In the genomic region with DNA sequence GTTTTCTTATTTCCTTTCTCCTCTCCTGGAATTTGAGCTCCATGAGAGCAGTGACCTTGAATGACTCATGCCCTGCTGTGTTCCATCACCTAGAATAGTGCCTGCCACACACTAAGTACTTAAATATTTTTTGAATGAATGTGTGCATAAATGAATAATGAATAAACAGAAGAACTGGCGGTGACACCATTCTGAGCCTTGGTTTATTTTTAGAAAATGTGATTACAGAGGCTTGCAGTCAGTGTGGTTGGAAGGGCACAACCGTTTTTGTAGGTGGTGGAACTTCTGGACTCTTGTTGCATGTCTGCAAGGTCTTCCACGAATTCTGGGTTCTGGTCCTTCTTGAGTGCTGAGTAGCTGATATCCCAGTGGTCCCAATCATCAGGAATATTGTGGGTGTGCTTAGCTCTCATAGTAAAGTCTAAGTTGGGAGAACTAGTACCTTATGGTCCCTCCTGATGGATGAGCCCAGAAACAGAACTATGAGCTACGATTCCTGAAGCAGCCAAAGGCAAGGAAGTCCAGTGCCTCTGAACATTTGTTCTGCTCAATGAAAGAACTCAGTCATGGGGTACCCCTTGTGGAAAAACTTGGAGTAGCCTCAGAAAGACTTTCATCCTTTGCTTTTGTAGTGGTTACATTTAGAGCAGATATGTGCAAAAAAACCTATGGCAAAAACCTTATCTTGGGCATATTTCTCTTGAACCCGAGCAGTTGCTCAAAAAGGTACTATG, we compare ENCODE assay signal across 9 cellular contexts. TPM values are rescaled to one million over a fixed set of nuclear protein-coding genes. Genes with fewer than 3 reads are reported as not detected.
DNase-seq lines count a peak whose midpoint lies in the region; ATAC-seq and TF ChIP-seq lines count a peak whose summit lies in the region.
"Had no signal": no experiment of that assay in that cellular context is flagged by ENCODE, and none has a peak within 500 bp of the region (broad histone marks: within the 10 kb centered on the region; RNA-seq: fewer than 3 reads in every experiment).

No MANE protein-coding gene starts in this region.

- no peaks in the 10 kb centered on the region for H3K9me3 Mint-ChIP-seq in MCF 10A (ENCODE audit: unreplicated experiment)

- no peak overlapping the region for H3K4me3 Mint-ChIP-seq in MCF 10A (ENCODE audit: unreplicated experiment)

- H3K27me3 ChIP-seq in breast epithelium (no peaks in the 10 kb centered on the region), aorta (ENCODE audit: control insufficient read depth in 1 of 2, insufficient read depth in 2 of 2, low read length in 1 of 2) (no peaks in the 10 kb centered on the region)

- H3K36me3 Mint-ChIP-seq in MCF 10A (ENCODE audit: insufficient read depth, unreplicated experiment), result no peaks in the 10 kb centered on the region

- H3K27me3 Mint-ChIP-seq in MCF 10A (ENCODE audit: insufficient read depth, unreplicated experiment), result no peaks in the 10 kb centered on the region

- H3K4me3 ChIP-seq in breast epithelium, result no peak overlapping the region
- H3K4me3 ChIP-seq in astrocyte of the spinal cord (ENCODE audit: low read depth, low read length), result no peak overlapping the region
- no peak overlapping the region for H3K4me3 ChIP-seq in aorta (ENCODE audit: low read length in 2 of 2)

- H3K9me3 ChIP-seq in breast epithelium, result no peaks in the 10 kb centered on the region
- H3K9me3 ChIP-seq in aorta (ENCODE audit: control insufficient read depth, low read length), result no peaks in the 10 kb centered on the region

- H3K27ac Mint-ChIP-seq in MCF 10A (ENCODE audit: low read depth, unreplicated experiment), result peak overlapping the region; percentile 18

- TSS peak; percentile 96 for BruUV-seq in MCF 10A (replicated peaks; lab: Mats Ljungman, UMichigan)

- H3K36me3 ChIP-seq in breast epithelium, result no peaks in the 10 kb centered on the region
- H3K36me3 ChIP-seq in aorta (ENCODE audit: control insufficient read depth in 1 of 2, insufficient read depth in 2 of 2, low read length in 1 of 2), result no peaks in the 10 kb centered on the region

- CTCF ChIA-PET in MCF 10A (lab: Yijun Ruan, JAX), result interaction anchor here (0.7 kb wide), 1 partner anchor 165 kb away, joined by 3 read pairs; no protein-coding TSS in a partner anchor

- no peaks in the 10 kb centered on the region for H3K4me1 ChIP-seq in breast epithelium
- H3K4me1 ChIP-seq in aorta (ENCODE audit: control insufficient read depth in 1 of 2, insufficient read depth in 2 of 2, low read length in 2 of 2), result peaks cover 5 to 7% of the 10 kb centered on the region in 2 donors

- 13 to 14% methylated on average over 5 of the region's 5 CpGs for WGBS in aorta, 2 donors

- H3K27ac ChIP-seq in breast epithelium, result no peak overlapping the region
- H3K27ac ChIP-seq in aorta (ENCODE audit: low read depth in 1 of 2, low read length in 2 of 2), result peak overlapping the region; percentile 76 to 88

- ATAC-seq in aorta (ENCODE audit: low FRiP score), result peak; percentile 75
- ATAC-seq in GM21515 (IDR thresholded peaks at IDR 0.05; ENCODE audit: unreplicated experiment), result no peak

- POLR2A ChIA-PET in MCF 10A (lab: Yijun Ruan, JAX), result interaction anchor here (0.6 to 2.0 kb wide), 6 partner anchors 11 to 443 kb away, joined by 3 to 9 read pairs (median 4); a partner anchor contains a TSS

- H3K4me1 Mint-ChIP-seq in MCF 10A (ENCODE audit: insufficient read depth, unreplicated experiment), result peaks cover 11% of the 10 kb centered on the region

- DNase-seq in MCF 10A (ENCODE audit: unreplicated experiment) (peak; percentile 75), breast epithelium (ENCODE audit: low spot score in 2 of 2) (no peak), astrocyte of the spinal cord (ENCODE audit: low read depth, low spot score) (peak; percentile 95), iris pigment epithelial cell (ENCODE audit: low read depth) (peak; percentile 98), aorta (no peak), NK-92 (lab: John Stamatoyannopoulos, UW; ENCODE audit: unreplicated experiment) (no peak)
- no peak for DNase-seq in stimulated activated CD4-positive, alpha-beta T cell treated with anti-CD3 and anti-CD28 coated beads, Interleukin-4, amount 100 ng/mL, for 24 hours
- DNase-seq: activated CD8-positive, alpha-beta memory T cell treated with anti-CD3 and anti-CD28 coated beads, Interleukin-2, amount 50 U/mL, for 4 hours had no signal

- intact Hi-C loops in MCF 10A (cut with micrococcal nuclease), result loop anchor here (1.0 to 10.0 kb wide), 2 partner anchors 27 to 161 kb away; no protein-coding TSS in a partner anchor
- intact Hi-C loops in breast epithelium (cut with DNase I; ENCODE audit: low total_unique reads), result no loop called here
- intact Hi-C loops in aorta (cut with DNase I), result loop anchor here (2.0 to 5.0 kb wide), 2 partner anchors 29 to 124 kb away; a partner anchor contains a TSS

- TF ChIP-seq POLR2A in breast epithelium (IDR thresholded peaks at IDR 0.05), result no peak

- TF ChIP-seq CTCF in MCF 10A (IDR thresholded peaks at IDR 0.05; ENCODE audit: unreplicated experiment) (peak; percentile 5), breast epithelium (IDR thresholded peaks at IDR 0.05) (no peak), astrocyte of the spinal cord (IDR thresholded peaks at IDR 0.05; ENCODE audit: low read depth, low read length) (peak; percentile 11)

- in situ Hi-C loops in astrocyte of the spinal cord (cut with HindIII; ENCODE audit: low sequenced_read_pairs), result no loop called here

RNA-seq across cellular contexts. Expression of a gene that starts 28.8 kb away (rescaled TPM):
- total RNA-seq in MCF 10A (2022) (1.1 and 3.4 TPM in 2 replicates), breast epithelium (10 to 100 TPM in 1 of 3 donors, 1 to 10 TPM in 2; 5.6 to 29.7 (median 9.2) TPM), aorta (10 to 100 TPM; 12.0 to 49.9 TPM)
- polyA plus RNA-seq in aorta, result 1 to 10 TPM; 4.3 to 6.3 TPM

RNA-seq across cellular contexts. Expression of a gene that starts 41.8 kb away (rescaled TPM):
- 0.17 and 0.21 TPM in 2 replicates for total RNA-seq in MCF 10A (2022)
- total RNA-seq in breast epithelium, result 10 to 100 TPM; 17.7 to 22.1 (median 19.7) TPM
- total RNA-seq in aorta, result 100 to 1,000 TPM in 1 of 2 donors, 10 to 100 TPM in 1; 43.9 to 109 TPM
- polyA plus RNA-seq in aorta, result 10 to 100 TPM; 24.5 to 27.3 TPM

Comparison
In these comparisons a context has a peak if more than half of its experiments do, and no peak if none do; other contexts are left out.
1. DNase-seq: peak in MCF 10A (single experiment), astrocyte of the spinal cord (single experiment) and iris pigment epithelial cell (single experiment); none in breast epithelium (0 of 2), aorta (0 of 2), NK-92 (single experiment) and stimulated activated CD4-positive, alpha-beta T cell treated with anti-CD3 and anti-CD28 coated beads, Interleukin-4, amount 100 ng/mL, for 24 hours (single experiment).
2. CTCF ChIP-seq: peak in MCF 10A (single experiment) and astrocyte of the spinal cord (single experiment); none in breast epithelium (0 of 3).
3. RNA of a gene that starts 41.8 kb away (total RNA-seq): 43.9 to 109 TPM in aorta and 17.7 to 22.1 TPM in breast epithelium; 0.17 to 0.21 TPM in MCF 10A; every median in the first group is over 10 times any median in the second.
4. H3K27ac ChIP-seq: peak in aorta (2 of 2); none in breast epithelium (0 of 2).